In genomic region chr5:172793577-172794488, GRCh38 we compare ENCODE assay signal across 1 cellular context.
TF ChIP-seq lines count a peak whose summit lies in the region.

No MANE protein-coding gene starts in this region.

TF ChIP-seq in HepG2, 621 proteins besides CTCF, POLR2A, EP300 and RAD21 (continued from another document):
- TF ChIP-seq FOXC1 (CRISPR knock-in tag; IDR thresholded peaks at IDR 0.05; ENCODE audit: borderline replicate concordance) (0 out of 2 replicates have a peak, but pooled peaks have one; percentile 32), CAMTA2 (CRISPR knock-in tag; IDR thresholded peaks at IDR 0.05; ENCODE audit: borderline replicate concordance) (no peak), UBTF (CRISPR knock-in tag; IDR thresholded peaks at IDR 0.05) (0 out of 2 replicates have a peak, but pooled peaks have one; percentile 34), BRCA1 (CRISPR knock-in tag; IDR thresholded peaks at IDR 0.05) (0 out of 2 replicates have a peak, but pooled peaks have one; percentile 58), SP140L (CRISPR knock-in tag; IDR thresholded peaks at IDR 0.05; ENCODE audit: borderline replicate concordance) (no peak), SOX5 (CRISPR knock-in tag; IDR thresholded peaks at IDR 0.05; ENCODE audit: borderline replicate concordance) (peak; percentile 17; the same call in 1 of the 2 replicates), CEBPB (IDR thresholded peaks at IDR 0.05; ENCODE audit: borderline replicate concordance, low read depth, low read length) (no peak), RARA (CRISPR knock-in tag; IDR thresholded peaks at IDR 0.05) (peak; percentile 44; the same call in 1 of the 2 replicates), HNF4A (CRISPR knock-in tag; IDR thresholded peaks at IDR 0.05) (peak; percentile 88), ZEB1 (IDR thresholded peaks at IDR 0.05; ENCODE audit: insufficient replicate concordance, low read depth) (no peak), ZNF556 (CRISPR knock-in tag; IDR thresholded peaks at IDR 0.05; ENCODE audit: borderline replicate concordance) (peak; percentile 62; the same call in 1 of the 2 replicates), HMG20A (CRISPR knock-in tag; IDR thresholded peaks at IDR 0.05; ENCODE audit: borderline replicate concordance) (peak; percentile 53; the same call in 1 of the 2 replicates)
- TF ChIP-seq, protein P1, sequence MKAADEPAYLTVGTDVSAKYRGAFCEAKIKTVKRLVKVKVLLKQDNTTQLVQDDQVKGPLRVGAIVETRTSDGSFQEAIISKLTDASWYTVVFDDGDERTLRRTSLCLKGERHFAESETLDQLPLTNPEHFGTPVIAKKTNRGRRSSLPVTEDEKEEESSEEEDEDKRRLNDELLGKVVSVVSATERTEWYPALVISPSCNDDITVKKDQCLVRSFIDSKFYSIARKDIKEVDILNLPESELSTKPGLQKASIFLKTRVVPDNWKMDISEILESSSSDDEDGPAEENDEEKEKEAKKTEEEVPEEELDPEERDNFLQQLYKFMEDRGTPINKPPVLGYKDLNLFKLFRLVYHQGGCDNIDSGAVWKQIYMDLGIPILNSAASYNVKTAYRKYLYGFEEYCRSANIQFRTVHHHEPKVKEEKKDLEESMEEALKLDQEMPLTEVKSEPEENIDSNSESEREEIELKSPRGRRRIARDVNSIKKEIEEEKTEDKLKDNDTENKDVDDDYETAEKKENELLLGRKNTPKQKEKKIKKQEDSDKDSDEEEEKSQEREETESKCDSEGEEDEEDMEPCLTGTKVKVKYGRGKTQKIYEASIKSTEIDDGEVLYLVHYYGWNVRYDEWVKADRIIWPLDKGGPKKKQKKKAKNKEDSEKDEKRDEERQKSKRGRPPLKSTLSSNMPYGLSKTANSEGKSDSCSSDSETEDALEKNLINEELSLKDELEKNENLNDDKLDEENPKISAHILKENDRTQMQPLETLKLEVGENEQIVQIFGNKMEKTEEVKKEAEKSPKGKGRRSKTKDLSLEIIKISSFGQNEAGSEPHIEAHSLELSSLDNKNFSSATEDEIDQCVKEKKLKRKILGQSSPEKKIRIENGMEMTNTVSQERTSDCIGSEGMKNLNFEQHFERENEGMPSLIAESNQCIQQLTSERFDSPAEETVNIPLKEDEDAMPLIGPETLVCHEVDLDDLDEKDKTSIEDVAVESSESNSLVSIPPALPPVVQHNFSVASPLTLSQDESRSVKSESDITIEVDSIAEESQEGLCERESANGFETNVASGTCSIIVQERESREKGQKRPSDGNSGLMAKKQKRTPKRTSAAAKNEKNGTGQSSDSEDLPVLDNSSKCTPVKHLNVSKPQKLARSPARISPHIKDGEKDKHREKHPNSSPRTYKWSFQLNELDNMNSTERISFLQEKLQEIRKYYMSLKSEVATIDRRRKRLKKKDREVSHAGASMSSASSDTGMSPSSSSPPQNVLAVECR (CRISPR knock-in tag; IDR thresholded peaks at IDR 0.05; ENCODE audit: borderline replicate concordance): peak; percentile 24; the same call in 1 of the 2 replicates
